ENCODE assay signal across 8 cellular contexts in genomic region chr4:75848191-75848760, GRCh38. TPM values are rescaled to one million over a fixed set of nuclear protein-coding genes. Genes with fewer than 3 reads are reported as not detected.
A peak's percentile ranks its signal among the peaks of the same experiment; 100 is the strongest.
DNase-seq lines count a peak whose midpoint lies in the region; ATAC-seq, FAIRE-seq and TF ChIP-seq lines count a peak whose summit lies in the region.
"Not testable (repeated sequence)": the region's sequence is repeated elsewhere in the genome, so short reads cannot be mapped to it uniquely, and the experiment has no call there.

No MANE protein-coding gene starts in this region.

- H3K4me3 ChIP-seq in adrenal gland = peak overlapping the region in 1 of 4 donors; percentile 23
- not testable (repeated sequence) for H3K4me3 ChIP-seq in neutrophil (ENCODE audit: low read depth in 1 of 2, low read length in 1 of 2)

- FAIRE-seq in A204.1 (lab: Jason Lieb, UNC) = peak; percentile 11

- ATAC-seq in HG02885 (IDR thresholded peaks at IDR 0.05; ENCODE audit: poor library complexity, unreplicated experiment) = peak; percentile 80

- not testable (repeated sequence) for H3K36me3 ChIP-seq in adrenal gland (replicated peaks in 1 of 2); neutrophil

- not testable (repeated sequence) for TF ChIP-seq POLR2A in adrenal gland (IDR thresholded peaks at IDR 0.05)

- H3K27ac ChIP-seq in adrenal gland, neutrophil: not testable (repeated sequence)

- DNase-seq in NCI-H1694 treated with DMSO at 0.1 percent for 48 hours (lab: John Stamatoyannopoulos, UW) = peak; percentile 75
- DNase-seq in SIG-M5 treated with dmso at 0.1 percent for 504 hours (lab: John Stamatoyannopoulos, UW; ENCODE audit: unreplicated experiment) = peak; percentile 88
- peak; percentile 24 to 65 (median 54) for DNase-seq in adrenal gland
- DNase-seq in glomerular visceral epithelial cell (ENCODE audit: extremely low spot score) = peak; percentile 87

- WGBS in adrenal gland, 4 donors = 19 to 23% (median 21%) methylated on average over 14 of the region's 14 CpGs

- intact Hi-C loops in adrenal gland (cut with DNase I) = loop anchor here in 1 of 2 donors (5.0 kb wide), 1 partner anchor 196 kb away; no protein-coding TSS in a partner anchor

- H3K9me3 ChIP-seq in adrenal gland (replicated peaks in 1 of 3); neutrophil: not testable (repeated sequence)

- not testable (repeated sequence) for H3K27me3 ChIP-seq in adrenal gland, neutrophil

- peak; percentile 68 for TF ChIP-seq CTCF in GM12872 (IDR thresholded peaks at IDR 0.05; ENCODE audit: insufficient read depth, low read depth, low read length)
- TF ChIP-seq CTCF in adrenal gland (IDR thresholded peaks at IDR 0.05) = peak; percentile 55 to 80 (median 70)
- TF ChIP-seq CTCF in neutrophil (IDR thresholded peaks at IDR 0.05) = peak; percentile 17

- H3K4me1 ChIP-seq in adrenal gland (replicated peaks in 1 of 2) = peaks cover 9 to 15% of the 10 kb centered on the region in 2 donors
- H3K4me1 ChIP-seq in neutrophil (ENCODE audit: control insufficient read depth in 1 of 2, insufficient read depth in 1 of 2, low read depth in 1 of 2, low read length in 1 of 2) = not testable (repeated sequence)

RNA-seq across cellular contexts. Expression of gene PPEF2, which starts 54.0 kb away (rescaled TPM):
- total RNA-seq in adrenal gland = under 1 TPM in 1 of 8 donors, not detected in 7; 0.08 TPM
- under 1 TPM in 1 of 3 donors, not detected in 2; 0.03 TPM for polyA plus RNA-seq in adrenal gland

Comparison
In these comparisons a context has a peak if more than half of its experiments do, and no peak if none do; other contexts are left out.
1. CTCF ChIP-seq: peak in every context shown above with its lines; median percentile 70 in adrenal gland; 68 in GM12872; 17 in neutrophil.